27 cellular contexts compared by ENCODE assay signal in genomic region chr16:16928532-16929101, GRCh38.
"Had no signal": no experiment of that assay in that cellular context is flagged by ENCODE, and none has a peak within 500 bp of the region (broad histone marks: within the 10 kb centered on the region; RNA-seq: fewer than 3 reads in every experiment).

No MANE protein-coding gene starts in this region.

- H3K4me1 Mint-ChIP-seq: mesothelial cell of epicardium; stimulated activated naive CD8-positive, alpha-beta T cell treated with anti-CD3 and anti-CD28 coated beads, Interleukin-15, amount 100 ng/mL, for 72 hours had no signal

- H3K4me1 ChIP-seq: gastrocnemius medialis, left lung, prostate gland, right atrium auricular region, thyroid gland, vagina had no signal

- H3K4me2 ChIP-seq: hepatocyte, smooth muscle cell had no signal

- DNase-seq: dorsolateral prefrontal cortex; effector CD4-positive, alpha-beta T cell; foreskin fibroblast; gastrocnemius medialis; head of caudate nucleus; kidney; left lung; mesenchymal stem cell; mucosa of descending colon; naive thymus-derived CD8-positive, alpha-beta T cell; nephron progenitor cell; nucleus accumbens; stimulated activated CD4-positive, alpha-beta T cell treated with anti-CD3 and anti-CD28 coated beads, Interleukin-12 subunit alpha, Interleukin-12 subunit beta, amount 100 ng/mL, for 4 hours; stimulated activated CD4-positive, alpha-beta T cell treated with anti-CD3 and anti-CD28 coated beads, Interleukin-1b, Interleukin-23, amount 100 ng/mL, for 48 hours; stimulated activated CD4-positive, alpha-beta T cell treated with anti-CD3 and anti-CD28 coated beads, Interleukin-4, amount 100 ng/mL, for 1 hour; stimulated activated CD8-positive, alpha-beta memory T cell treated with anti-CD3 and anti-CD28 coated beads, Interleukin-4, amount 100 ng/mL, for 48 hours; stimulated activated naive CD4-positive, alpha-beta T cell; stimulated activated naive CD8-positive, alpha-beta T cell treated with anti-CD3 and anti-CD28 coated beads, Interleukin-15, amount 100 ng/mL, for 72 hours; thyroid gland had no signal

- H3K4me3 Mint-ChIP-seq: mesothelial cell of epicardium; naive thymus-derived CD8-positive, alpha-beta T cell; nephron progenitor cell; stimulated activated naive CD8-positive, alpha-beta T cell treated with anti-CD3 and anti-CD28 coated beads, Interleukin-15, amount 100 ng/mL, for 72 hours had no signal

- H2AFZ ChIP-seq: hepatocyte had no signal

- H3K79me2 ChIP-seq: hepatocyte had no signal

- H3K4me3 ChIP-seq: dorsolateral prefrontal cortex, gastrocnemius medialis, hepatocyte, left lung, mucosa of descending colon, prostate gland, right atrium auricular region, smooth muscle cell, thyroid gland, vagina had no signal

- H3K36me3 Mint-ChIP-seq: mesothelial cell of epicardium; naive thymus-derived CD8-positive, alpha-beta T cell had no signal

- H3K27ac Mint-ChIP-seq: mesothelial cell of epicardium; naive thymus-derived CD8-positive, alpha-beta T cell; nephron progenitor cell; stimulated activated naive CD8-positive, alpha-beta T cell treated with anti-CD3 and anti-CD28 coated beads, Interleukin-15, amount 100 ng/mL, for 72 hours had no signal

- H3K27me3 ChIP-seq: gastrocnemius medialis, hepatocyte, left lung, right atrium auricular region, thyroid gland, vagina had no signal

- H3K27me3 Mint-ChIP-seq: stimulated activated naive CD8-positive, alpha-beta T cell treated with anti-CD3 and anti-CD28 coated beads, Interleukin-15, amount 100 ng/mL, for 72 hours had no signal

- H3K27ac ChIP-seq: dorsolateral prefrontal cortex, gastrocnemius medialis, hepatocyte, left lung, prostate gland, right atrium auricular region, thyroid gland, vagina had no signal

- H3K9me3 Mint-ChIP-seq: mesothelial cell of epicardium; stimulated activated naive CD8-positive, alpha-beta T cell treated with anti-CD3 and anti-CD28 coated beads, Interleukin-15, amount 100 ng/mL, for 72 hours had no signal

- H3K36me3 ChIP-seq: gastrocnemius medialis, left lung, prostate gland, right atrium auricular region, thyroid gland, vagina had no signal

- ATAC-seq: esophagus mucosa; gastrocnemius medialis; left lung; mucosa of descending colon; naive thymus-derived CD8-positive, alpha-beta T cell; sciatic nerve; stimulated activated naive CD8-positive, alpha-beta T cell treated with anti-CD3 and anti-CD28 coated beads, Interleukin-15, amount 100 ng/mL, for 72 hours had no signal
